In genomic region chr6:157673596-157673995, GRCh38 we compare ENCODE assay signal across 18 cellular contexts.
"Had no signal": no experiment of that assay in that cellular context is flagged by ENCODE, and none has a peak within 500 bp of the region (broad histone marks: within the 10 kb centered on the region; RNA-seq: fewer than 3 reads in every experiment).

No MANE protein-coding gene starts in this region.

- H3K9me3 Mint-ChIP-seq: effector memory CD8-positive, alpha-beta T cell; memory B cell; natural killer cell; neural crest cell; stimulated activated memory B cell treated with anti-CD40 and anti-IgM and Interleukin-4, amounts not matched to agents 10 μg/mL and 1 μg/mL and 100 μg/mL, for 72 hours; type B pancreatic cell had no signal

- H3K27me3 Mint-ChIP-seq: effector memory CD8-positive, alpha-beta T cell; memory B cell; stimulated activated memory B cell treated with anti-CD40 and anti-IgM and Interleukin-4, amounts not matched to agents 10 μg/mL and 1 μg/mL and 100 μg/mL, for 72 hours; type B pancreatic cell had no signal

- H3K4me1 ChIP-seq: pancreas had no signal

- DNase-seq: cortex of kidney; effector memory CD8-positive, alpha-beta T cell; natural killer cell; pancreas; retina; stimulated activated CD4-positive, alpha-beta T cell treated with anti-CD3 and anti-CD28 coated beads, Interleukin-4, amount 100 ng/mL, for 4 hours; stimulated activated naive CD8-positive, alpha-beta T cell treated with anti-CD3 and anti-CD28 coated beads, Interleukin-15, Interleukin-2, amounts not matched to agents 100 U/mL and 50 U/mL, for 24 hours; substantia nigra; testis; tibial artery had no signal

- ATAC-seq: effector memory CD8-positive, alpha-beta T cell; left lobe of liver; pancreas; sciatic nerve; stimulated activated memory B cell treated with anti-CD40 and anti-IgM and Interleukin-4, amounts not matched to agents 10 μg/mL and 1 μg/mL and 100 μg/mL, for 72 hours; stimulated activated naive CD8-positive, alpha-beta T cell treated with anti-CD3 and anti-CD28 coated beads, Interleukin-15, Interleukin-2, amounts not matched to agents 100 U/mL and 50 U/mL, for 24 hours had no signal

- H3K27ac ChIP-seq: neutrophil, pancreas, testis, tibial artery had no signal

- H3K27ac Mint-ChIP-seq: effector memory CD8-positive, alpha-beta T cell; memory B cell; natural killer cell; stimulated activated memory B cell treated with anti-CD40 and anti-IgM and Interleukin-4, amounts not matched to agents 10 μg/mL and 1 μg/mL and 100 μg/mL, for 72 hours; type B pancreatic cell had no signal

- H3K9me3 ChIP-seq: neutrophil, pancreas, testis, tibial artery had no signal

- H3K36me3 ChIP-seq: neutrophil, pancreas had no signal

- H3K4me1 Mint-ChIP-seq: memory B cell; stimulated activated memory B cell treated with anti-CD40 and anti-IgM and Interleukin-4, amounts not matched to agents 10 μg/mL and 1 μg/mL and 100 μg/mL, for 72 hours had no signal

- H3K36me3 Mint-ChIP-seq: natural killer cell, type B pancreatic cell had no signal

- H3K4me3 Mint-ChIP-seq: effector memory CD8-positive, alpha-beta T cell; memory B cell; natural killer cell; neural crest cell; stimulated activated memory B cell treated with anti-CD40 and anti-IgM and Interleukin-4, amounts not matched to agents 10 μg/mL and 1 μg/mL and 100 μg/mL, for 72 hours; type B pancreatic cell had no signal

- H3K27me3 ChIP-seq: neutrophil, pancreas, testis, tibial artery had no signal

- H3K4me3 ChIP-seq: lung, pancreas, testis, tibial artery had no signal
